Comparison of ENCODE assay signal across 10 cellular contexts in genomic region chr19:54431255-54431838, GRCh38. TPM values are rescaled to one million over a fixed set of nuclear protein-coding genes. Genes with fewer than 3 reads are reported as not detected.
A peak's percentile ranks its signal among the peaks of the same experiment; 100 is the strongest.
DNase-seq lines count a peak whose midpoint lies in the region; ATAC-seq and TF ChIP-seq lines count a peak whose summit lies in the region.
"Had no signal": no experiment of that assay in that cellular context is flagged by ENCODE, and none has a peak within 500 bp of the region (broad histone marks: within the 10 kb centered on the region; RNA-seq: fewer than 3 reads in every experiment).

No MANE protein-coding gene starts in this region.

- TF ChIP-seq CTCF in CD8-positive, alpha-beta T cell (IDR thresholded peaks at IDR 0.05), result no peak

- peaks cover 17% of the 10 kb centered on the region for H3K27me3 Mint-ChIP-seq in CD8-positive, alpha-beta T cell (ENCODE audit: low read depth)

- H3K4me3 Mint-ChIP-seq in CD8-positive, alpha-beta T cell, result peak overlapping the region; percentile 57

- no peaks in the 10 kb centered on the region for H3K9me3 Mint-ChIP-seq in CD8-positive, alpha-beta T cell

- no peak for ATAC-seq in CD8-positive, alpha-beta T cell
- no peak for ATAC-seq in GM21390 (IDR thresholded peaks at IDR 0.05; ENCODE audit: unreplicated experiment)
- ATAC-seq in GM18861 (IDR thresholded peaks at IDR 0.05; ENCODE audit: unreplicated experiment), result no peak
- ATAC-seq in GM21576 (IDR thresholded peaks at IDR 0.05; ENCODE audit: unreplicated experiment), result no peak
- no peak for ATAC-seq in GM21423 (IDR thresholded peaks at IDR 0.05; ENCODE audit: unreplicated experiment)

- H3K4me1 ChIP-seq in CD8-positive, alpha-beta T cell (ENCODE audit: insufficient read depth, low read length), result peaks cover 21% of the 10 kb centered on the region

- H3K36me3 ChIP-seq in CD8-positive, alpha-beta T cell (ENCODE audit: insufficient read depth, low read length), result no peaks in the 10 kb centered on the region

- H3K36me3 Mint-ChIP-seq in CD8-positive, alpha-beta T cell, result no peaks in the 10 kb centered on the region

- no peak for DNase-seq in CD8-positive, alpha-beta T cell
- DNase-seq in NCI-H2029 (lab: John Stamatoyannopoulos, UW) (peak; percentile 84), mucosa of gallbladder (ENCODE audit: low spot score) (peak; percentile 87)
- DNase-seq: NCI-H2171 had no signal

- no peaks in the 10 kb centered on the region for H3K9me3 ChIP-seq in CD8-positive, alpha-beta T cell (ENCODE audit: low read length)

- no peak overlapping the region for H3K4me3 ChIP-seq in CD8-positive, alpha-beta T cell (ENCODE audit: low read depth, low read length)

- peak overlapping the region; percentile 32 for H3K27ac Mint-ChIP-seq in CD8-positive, alpha-beta T cell

- H3K27ac ChIP-seq in CD8-positive, alpha-beta T cell (ENCODE audit: low read depth, low read length), result no peak overlapping the region
- H3K27ac ChIP-seq in cingulate gyrus (ENCODE audit: low read depth, low read length), result peak overlapping the region; percentile 75

- intact Hi-C loops in CD8-positive, alpha-beta T cell (cut with DNase I, micrococcal nuclease), result loop anchor here (5.0 kb wide), 1 partner anchor 46 kb away; no protein-coding TSS in a partner anchor

- peaks cover 16% of the 10 kb centered on the region for H3K4me1 Mint-ChIP-seq in CD8-positive, alpha-beta T cell (ENCODE audit: low read depth)

- no peaks in the 10 kb centered on the region for H3K27me3 ChIP-seq in CD8-positive, alpha-beta T cell (ENCODE audit: insufficient read depth, low read length)

- POLR2A ChIA-PET in CD8-positive, alpha-beta T cell (lab: Charles Lee), result no interaction called here

- CTCF ChIA-PET in CD8-positive, alpha-beta T cell (lab: Charles Lee), result interaction anchor here (0.6 to 0.7 kb wide), 2 partner anchors 54 to 114 kb away, joined by 3 to 5 read pairs; no protein-coding TSS in a partner anchor

RNA-seq across cellular contexts. Expression of gene TTYH1, which starts 16.1 kb away (rescaled TPM):
- not detected for total RNA-seq in CD8-positive, alpha-beta T cell
- total RNA-seq in mucosa of gallbladder, result 2.7 TPM
- total RNA-seq: fibroblast of lung had no signal

RNA-seq across cellular contexts. Expression of gene LENG8, which starts 17.7 kb away (rescaled TPM):
- 100 to 1,000 TPM; 514 to 558 TPM for total RNA-seq in CD8-positive, alpha-beta T cell
- 236 TPM for total RNA-seq in mucosa of gallbladder

RNA-seq across cellular contexts. Expression of gene LENG9, which starts 32.2 kb away (rescaled TPM):
- 1 to 10 TPM; 2.3 to 2.7 TPM for total RNA-seq in CD8-positive, alpha-beta T cell
- 11.0 TPM for total RNA-seq in mucosa of gallbladder

RNA-seq across cellular contexts. Expression of gene CDC42EP5, which starts 41.7 kb away (rescaled TPM):
- total RNA-seq in CD8-positive, alpha-beta T cell, result not detected
- 14.9 TPM for total RNA-seq in mucosa of gallbladder

Comparison
In these comparisons a context has a peak if more than half of its experiments do, and no peak if none do; other contexts are left out.
1. DNase-seq: peak in NCI-H2029 (single experiment) and mucosa of gallbladder (single experiment); none in CD8-positive, alpha-beta T cell (0 of 7).